24 cellular contexts compared by ENCODE assay signal in genomic region chr11:67556244-67556643, GRCh38. TPM values are rescaled to one million over a fixed set of nuclear protein-coding genes. Genes with fewer than 3 reads are reported as not detected.
DNase-seq lines count a peak whose midpoint lies in the region; ATAC-seq, FAIRE-seq and TF ChIP-seq lines count a peak whose summit lies in the region.
"Had no signal": no experiment of that assay in that cellular context is flagged by ENCODE, and none has a peak within 500 bp of the region (broad histone marks: within the 10 kb centered on the region; RNA-seq: fewer than 3 reads in every experiment).

No MANE protein-coding gene starts in this region.

- POLR2A ChIA-PET in K562 (lab: Yijun Ruan, JAX) = interaction anchor here (0.6 to 1.6 kb wide), 6 partner anchors 8 to 482 kb away, joined by 3 to 5 read pairs (median 3); partner anchors contain the start of gene POLD4
- POLR2A ChIA-PET in SK-N-SH (lab: Yijun Ruan, JAX) = no interaction called here

- in situ Hi-C loops in K562 (cut with MboI) = no loop called here

- H3K4me1 ChIP-seq in K562 (replicated peaks in 1 of 2; ENCODE audit: control insufficient read depth in 2 of 2, insufficient read depth in 2 of 2, low read length in 2 of 2) = peaks cover 0 to 4% of the 10 kb centered on the region in 2 experiments; a peak in 1 of 5 replicates
- peaks cover 18% of the 10 kb centered on the region for H3K4me1 ChIP-seq in mesenchymal stem cell (ENCODE audit: control insufficient read depth, insufficient read depth, low read depth, low read length)
- no peaks in the 10 kb centered on the region for H3K4me1 ChIP-seq in SK-N-SH (ENCODE audit: control insufficient read depth in 1 of 2, insufficient read depth in 2 of 2, low read depth in 1 of 2, low read length in 1 of 2)
- no peaks in the 10 kb centered on the region for H3K4me1 ChIP-seq in BE2C

- intact Hi-C loops in K562 (cut with micrococcal nuclease) = no loop called here

- no peak overlapping the region for H2AFZ ChIP-seq in K562 (ENCODE audit: low read depth, low read length)
- H2AFZ ChIP-seq in mesenchymal stem cell (ENCODE audit: low read depth, low read length) = no peak overlapping the region
- H2AFZ ChIP-seq in SK-N-SH (ENCODE audit: low read depth) = no peak overlapping the region

- H3K36me3 ChIP-seq in K562 (ENCODE audit: control insufficient read depth, insufficient read depth, low read length) (no peaks in the 10 kb centered on the region), mesenchymal stem cell (ENCODE audit: control insufficient read depth in 1 of 2, insufficient read depth in 2 of 2, low read depth in 1 of 2, low read length in 2 of 2) (no peaks in the 10 kb centered on the region), SK-N-SH (replicated peaks in 1 of 2; ENCODE audit: control insufficient read depth in 1 of 2, insufficient read depth in 2 of 2, low read length in 1 of 2) (no peaks in the 10 kb centered on the region), BE2C (no peaks in the 10 kb centered on the region)

- H3K4me2 ChIP-seq in K562 (ENCODE audit: insufficient read depth, low read length) = no peak overlapping the region
- no peak overlapping the region for H3K4me2 ChIP-seq in mesenchymal stem cell (ENCODE audit: low read length, poor library complexity, severe bottlenecking)
- no peak overlapping the region for H3K4me2 ChIP-seq in SK-N-SH
- H3K4me2 ChIP-seq: BLaER1 treated with 17β-estradiol and CSF1 and Interleukin-3, amounts not matched to agents 10 nM and 100 nM had no signal

- H2BK12ac ChIP-seq in mesenchymal stem cell (ENCODE audit: low read length in 2 of 2) = no peak overlapping the region

- H2AK5ac ChIP-seq in mesenchymal stem cell (ENCODE audit: low read length, severe bottlenecking) = peak overlapping the region; percentile 1

- ATAC-seq in K562 = no peak
- ATAC-seq: CD8-positive, alpha-beta T cell; GM12878 had no signal

- H2BK120ac ChIP-seq in mesenchymal stem cell (ENCODE audit: low read depth, low read length) = no peak overlapping the region

- H3K18ac ChIP-seq in mesenchymal stem cell (ENCODE audit: low read depth in 1 of 2, low read length in 2 of 2) = no peak overlapping the region

- H3K9me1 ChIP-seq in K562 (ENCODE audit: control insufficient read depth, insufficient read depth, low read length) = no peaks in the 10 kb centered on the region

- no peak overlapping the region for H4K8ac ChIP-seq in mesenchymal stem cell (ENCODE audit: low read length)

- DNase-seq in K562 (ENCODE audit: extremely low read depth in 1 of 4, low spot score in 3 of 4) (no peak), mesenchymal stem cell (no peak), SK-N-SH (no peak), SIG-M5 (lab: John Stamatoyannopoulos, UW) (no peak), BE2C (no peak)
- DNase-seq: 8988T; ACHN; Caco-2; Calu3; CD4-positive, alpha-beta T cell; CD8-positive, alpha-beta T cell; DMS79 treated with DMSO at 0.1 percent for 48 hours; GDM1 had no signal

- H3K9me3 ChIP-seq in K562 (replicated peaks; ENCODE audit: control insufficient read depth, insufficient read depth, low read depth, low read length) (no peaks in the 10 kb centered on the region; the same call in 1 of the 2 replicates), mesenchymal stem cell (ENCODE audit: control insufficient read depth, low read length) (peaks cover 6% of the 10 kb centered on the region), SK-N-SH (no peaks in the 10 kb centered on the region), BE2C (no peaks in the 10 kb centered on the region; the same call in 1 of the 2 replicates)

- H3K9me2 ChIP-seq in SK-N-SH = no peaks in the 10 kb centered on the region

- WGBS in K562 (ENCODE audit: insufficient coverage, low coverage, missing lambda C conversion rate) = 8% methylated on average over 3 of the region's 3 CpGs
- 79% methylated on average over 3 of the region's 3 CpGs for WGBS in mesenchymal stem cell
- 22% methylated on average over 3 of the region's 3 CpGs for WGBS in SK-N-SH (ENCODE audit: low lambda C conversion rate)

- H4K20me1 ChIP-seq in K562 (replicated peaks; ENCODE audit: control insufficient read depth, insufficient read depth, low read length) = no peaks in the 10 kb centered on the region
- H4K20me1 ChIP-seq in SK-N-SH (ENCODE audit: insufficient read depth) = no peaks in the 10 kb centered on the region
- H4K20me1 ChIP-seq: BLaER1 treated with 17β-estradiol and CSF1 and Interleukin-3, amounts not matched to agents 10 nM and 100 nM had no signal

- no peak overlapping the region for H3K9ac ChIP-seq in K562 (ENCODE audit: insufficient read depth in 1 of 2, low read depth in 2 of 2, low read length in 2 of 2)
- no peak overlapping the region for H3K9ac ChIP-seq in mesenchymal stem cell (ENCODE audit: low read length)
- H3K9ac ChIP-seq in SK-N-SH = no peak overlapping the region
- H3K9ac ChIP-seq: BLaER1 treated with 17β-estradiol and CSF1 and Interleukin-3, amounts not matched to agents 10 nM and 100 nM had no signal

- no peak for TF ChIP-seq POLR2A in K562 (conservative IDR thresholded peaks at IDR 0.05)

- no TSS peak for BruUV-seq in K562 (replicated peaks; lab: Mats Ljungman, UMichigan)

- no peak overlapping the region for H3K4ac ChIP-seq in mesenchymal stem cell (ENCODE audit: low read depth in 1 of 2, low read length in 2 of 2)

- H3K27ac ChIP-seq in K562 (ENCODE audit: extremely low read depth, low read depth, low read length) (no peak overlapping the region), mesenchymal stem cell (ENCODE audit: low read length, poor library complexity, severe bottlenecking) (no peak overlapping the region), SK-N-SH (ENCODE audit: low read depth in 2 of 2, low read length in 1 of 2) (no peak overlapping the region)
- H3K27ac ChIP-seq: BLaER1 treated with 17β-estradiol and CSF1 and Interleukin-3, amounts not matched to agents 10 nM and 100 nM; C4-2B had no signal

- no peak overlapping the region for H2BK5ac ChIP-seq in mesenchymal stem cell (ENCODE audit: low read depth, low read length, poor library complexity, severe bottlenecking)

- CTCF ChIA-PET in K562 (lab: Yijun Ruan, JAX; ENCODE audit: low intra/inter-chr PET ratio) = no interaction called here
- CTCF ChIA-PET in SK-N-SH (lab: Yijun Ruan, JAX) = interaction anchor here (0.8 to 1.0 kb wide), 2 partner anchors 15 to 58 kb away, joined by 3 read pairs; no protein-coding TSS in a partner anchor

- no peak for FAIRE-seq in K562 (lab: Jason Lieb, UNC)
- FAIRE-seq: A204.1, D721Med, GM12878, GM12892, GM18507 had no signal

- H2BK15ac ChIP-seq in mesenchymal stem cell (ENCODE audit: low read depth, poor library complexity, severe bottlenecking) = no peak overlapping the region

- H4K91ac ChIP-seq in mesenchymal stem cell (ENCODE audit: low read length) = no peak overlapping the region

- TF ChIP-seq RAD21 in K562 (CRISPR knock-in tag; conservative IDR thresholded peaks at IDR 0.05 in 1 of 2, IDR thresholded peaks at IDR 0.05 in 1 of 2) (no peak), SK-N-SH (IDR thresholded peaks at IDR 0.05; ENCODE audit: low read length) (no peak)

- TF ChIP-seq CTCF in K562 (IDR thresholded peaks at IDR 0.05 in 2 of 3, conservative IDR thresholded peaks at IDR 0.05 in 1 of 3; ENCODE audit: insufficient read depth in 2 of 3, low read depth in 1 of 3, low read length in 3 of 3) = no peak
- no peak for TF ChIP-seq CTCF in SK-N-SH (IDR thresholded peaks at IDR 0.05)
- TF ChIP-seq CTCF in BE2C (IDR thresholded peaks at IDR 0.05; ENCODE audit: low read depth, low read length) = no peak

- no peak overlapping the region for H3K4me3 ChIP-seq in K562
- no peak overlapping the region for H3K4me3 ChIP-seq in mesenchymal stem cell (ENCODE audit: insufficient read depth in 1 of 2, low read depth in 1 of 2, low read length in 2 of 2)
- H3K4me3 ChIP-seq in SK-N-SH (ENCODE audit: low read depth in 2 of 2, low read length in 1 of 2) = no peak overlapping the region
- H3K4me3 ChIP-seq in BE2C (ENCODE audit: low read depth, low read length) = no peak overlapping the region
- H3K4me3 ChIP-seq: BLaER1 treated with 17β-estradiol and CSF1 and Interleukin-3, amounts not matched to agents 10 nM and 100 nM; GM12878 had no signal

- no peaks in the 10 kb centered on the region for H3K79me2 ChIP-seq in K562 (ENCODE audit: control insufficient read depth, insufficient read depth, low read length)
- no peaks in the 10 kb centered on the region for H3K79me2 ChIP-seq in SK-N-SH (ENCODE audit: insufficient read depth)

- H3K79me1 ChIP-seq in mesenchymal stem cell (replicated peaks; ENCODE audit: low read length, poor library complexity, severe bottlenecking) = no peaks in the 10 kb centered on the region

- TF ChIP-seq EP300 in K562 (IDR thresholded peaks at IDR 0.05; ENCODE audit: low read length) = no peak
- TF ChIP-seq EP300 in SK-N-SH (IDR thresholded peaks at IDR 0.05; ENCODE audit: borderline replicate concordance in 1 of 2, low read depth in 1 of 2, low read length in 1 of 2) = no peak

- no peaks in the 10 kb centered on the region for H3F3A ChIP-seq in SK-N-SH (replicated peaks; ENCODE audit: insufficient read depth)

- H3K27me3 ChIP-seq in K562 (ENCODE audit: control insufficient read depth in 2 of 2, insufficient read depth in 2 of 2, low read length in 2 of 2) = no peaks in the 10 kb centered on the region; a peak in 1 of 5 replicates
- peaks cover 0 to 17% of the 10 kb centered on the region in 2 experiments for H3K27me3 ChIP-seq in mesenchymal stem cell (ENCODE audit: control insufficient read depth in 1 of 2, insufficient read depth in 1 of 2, low read length in 2 of 2)
- H3K27me3 ChIP-seq in SK-N-SH (ENCODE audit: insufficient read depth) = no peaks in the 10 kb centered on the region
- no peaks in the 10 kb centered on the region for H3K27me3 ChIP-seq in BE2C
- H3K27me3 ChIP-seq: BLaER1 treated with 17β-estradiol and CSF1 and Interleukin-3, amounts not matched to agents 10 nM and 100 nM had no signal

- no peak overlapping the region for H3K14ac ChIP-seq in mesenchymal stem cell (ENCODE audit: low read length in 2 of 2)

- H3K23ac ChIP-seq in mesenchymal stem cell (ENCODE audit: low read length in 2 of 2) = no peak overlapping the region

RNA-seq across cellular contexts. Expression of gene GSTP1, which starts 27.4 kb away (rescaled TPM):
- 78.9 and 217 TPM in 2 replicates for total RNA-seq in K562 (2011; cell fraction: chromatin; rRNA removed; ENCODE audit: low replicate concordance)
- 419 and 483 TPM in 2 replicates for total RNA-seq in K562 (2011; cell fraction: nucleolus; rRNA removed)
- 278 and 289 TPM in 2 replicates for total RNA-seq in K562 (2011; cell fraction: nucleoplasm; rRNA removed)
- total RNA-seq in K562 (2014; rRNA removed) = 2,150 and 3,084 TPM in 2 replicates
- total RNA-seq in K562 (2014; rRNA removed; fragmentation: Illumina TruSeq; extraction: Trizol) = 412 and 592 TPM in 2 replicates
- 1,399 and 1,422 TPM in 2 replicates for total RNA-seq in K562 (2015; rRNA removed; fragmentation: Illumina TruSeq; extraction: Trizol)
- total RNA-seq in K562 (2021) = 1,400 and 1,492 TPM in 2 replicates
- 910 and 997 TPM in 2 replicates for polyA plus RNA-seq in K562 (2011; rRNA removed)
- polyA plus RNA-seq in K562 (2011; cell fraction: cytosol; rRNA removed) = 1,621 and 2,879 TPM in 2 replicates
- 798 and 965 TPM in 2 replicates for polyA plus RNA-seq in K562 (2011; cell fraction: nucleus; rRNA removed)
- 1,622 and 1,822 TPM in 2 replicates for polyA plus RNA-seq in K562 (2012)
- polyA plus RNA-seq in K562 (2014; fragmentation: Illumina TruSeq; extraction: Trizol) = 1,177 and 1,409 TPM in 2 replicates
- polyA plus RNA-seq in K562 (2014; fragmentation: Nextera tagmentation; extraction: Ambion mirVana) = 1,000 to 10,000 TPM in 1 of 2 experiments, 100 to 1,000 TPM in 1; 739 to 1,204 TPM
- 1,679 and 1,695 TPM in 2 replicates for polyA plus RNA-seq in K562 (2014; rRNA removed)
- polyA minus RNA-seq in K562 (2011; rRNA and poly(A)+ RNA removed) = 380 and 408 TPM in 2 replicates
- polyA minus RNA-seq in K562 (2011; cell fraction: cytosol; rRNA and poly(A)+ RNA removed) = 440 and 451 TPM in 2 replicates
- 118 and 167 TPM in 2 replicates for polyA minus RNA-seq in K562 (2011; cell fraction: nucleus; rRNA and poly(A)+ RNA removed)
- polyA plus RNA-seq in mesenchymal stem cell (2013, experiment 1 of 2) = 535 TPM
- 543 TPM for polyA plus RNA-seq in mesenchymal stem cell (2013, experiment 2 of 2)
- 488 and 745 TPM in 2 replicates for polyA plus RNA-seq in SK-N-SH (2012; rRNA removed)
- 313 and 440 TPM in 2 replicates for polyA plus RNA-seq in SK-N-SH (2012; cell fraction: cytosol; rRNA removed)
- 348 and 460 TPM in 2 replicates for polyA plus RNA-seq in SK-N-SH (2012; cell fraction: nucleus; rRNA removed)
- 1,067 TPM for polyA plus RNA-seq in BE2C (2012; ENCODE audit: insufficient read depth, insufficient read length, low read depth)

RNA-seq across cellular contexts. Expression of gene CABP2, which starts 33.0 kb away (rescaled TPM):
- total RNA-seq in K562 (2011; cell fraction: chromatin; rRNA removed; ENCODE audit: low replicate concordance) = not detected in 2 replicates
- not detected in 2 replicates for total RNA-seq in K562 (2011; cell fraction: nucleolus; rRNA removed)
- total RNA-seq in K562 (2011; cell fraction: nucleoplasm; rRNA removed) = not detected in 2 replicates
- total RNA-seq in K562 (2014; rRNA removed) = not detected in 2 replicates
- total RNA-seq in K562 (2014; rRNA removed; fragmentation: Illumina TruSeq; extraction: Trizol) = not detected in 2 replicates
- not detected in 2 replicates for total RNA-seq in K562 (2015; rRNA removed; fragmentation: Illumina TruSeq; extraction: Trizol)
- not detected in 2 replicates for total RNA-seq in K562 (2021)
- polyA plus RNA-seq in K562 (2011; rRNA removed) = not detected in 2 replicates
- not detected in 2 replicates for polyA plus RNA-seq in K562 (2011; cell fraction: cytosol; rRNA removed)
- not detected in 2 replicates for polyA plus RNA-seq in K562 (2011; cell fraction: nucleus; rRNA removed)
- polyA plus RNA-seq in K562 (2012) = not detected in 2 replicates
- polyA plus RNA-seq in K562 (2014; fragmentation: Illumina TruSeq; extraction: Trizol) = not detected in 2 replicates
- polyA plus RNA-seq in K562 (2014; fragmentation: Nextera tagmentation; extraction: Ambion mirVana) = not detected
- not detected in 2 replicates for polyA plus RNA-seq in K562 (2014; rRNA removed)
- not detected in 2 replicates for polyA minus RNA-seq in K562 (2011; rRNA and poly(A)+ RNA removed)
- polyA minus RNA-seq in K562 (2011; cell fraction: cytosol; rRNA and poly(A)+ RNA removed) = not detected in 2 replicates
- not detected in 2 replicates for polyA minus RNA-seq in K562 (2011; cell fraction: nucleus; rRNA and poly(A)+ RNA removed)
- not detected for polyA plus RNA-seq in mesenchymal stem cell (2013, experiment 1 of 2)
- polyA plus RNA-seq in mesenchymal stem cell (2013, experiment 2 of 2) = not detected
- polyA plus RNA-seq in SK-N-SH (2012; rRNA removed) = not detected in 2 replicates
- not detected in 2 replicates for polyA plus RNA-seq in SK-N-SH (2012; cell fraction: cytosol; rRNA removed)
- not detected in 2 replicates for polyA plus RNA-seq in SK-N-SH (2012; cell fraction: nucleus; rRNA removed)
- polyA plus RNA-seq in BE2C (2012; ENCODE audit: insufficient read depth, insufficient read length, low read depth) = not detected
- total RNA-seq: A673; Caco-2; Calu3; CD4-positive, alpha-beta T cell; CD8-positive, alpha-beta T cell; G401; GM12878 had no signal
- polyA plus RNA-seq: AG04450, BJ, GM12878 had no signal

RNA-seq across cellular contexts. Expression of gene CDK2AP2, which starts 48.3 kb away (rescaled TPM):
- total RNA-seq in K562 (2011; cell fraction: chromatin; rRNA removed; ENCODE audit: low replicate concordance) = 21.8 and 52.5 TPM in 2 replicates
- 47.5 and 51.3 TPM in 2 replicates for total RNA-seq in K562 (2011; cell fraction: nucleolus; rRNA removed)
- 24.7 and 43.2 TPM in 2 replicates for total RNA-seq in K562 (2011; cell fraction: nucleoplasm; rRNA removed)
- 34.6 and 53.3 TPM in 2 replicates for total RNA-seq in K562 (2014; rRNA removed)
- total RNA-seq in K562 (2014; rRNA removed; fragmentation: Illumina TruSeq; extraction: Trizol) = 5.4 and 7.5 TPM in 2 replicates
- 21.7 and 22.1 TPM in 2 replicates for total RNA-seq in K562 (2015; rRNA removed; fragmentation: Illumina TruSeq; extraction: Trizol)
- total RNA-seq in K562 (2021) = 47.4 and 50.2 TPM in 2 replicates
- polyA plus RNA-seq in K562 (2011; rRNA removed) = 11.4 and 28.8 TPM in 2 replicates
- polyA plus RNA-seq in K562 (2011; cell fraction: cytosol; rRNA removed) = 58.0 and 87.1 TPM in 2 replicates
- 48.5 and 50.6 TPM in 2 replicates for polyA plus RNA-seq in K562 (2011; cell fraction: nucleus; rRNA removed)
- polyA plus RNA-seq in K562 (2012) = 53.8 and 114 TPM in 2 replicates
- polyA plus RNA-seq in K562 (2014; fragmentation: Illumina TruSeq; extraction: Trizol) = 41.5 and 56.9 TPM in 2 replicates
- polyA plus RNA-seq in K562 (2014; fragmentation: Nextera tagmentation; extraction: Ambion mirVana) = 1 to 10 TPM; 4.4 to 8.4 TPM
- 34.6 and 37.1 TPM in 2 replicates for polyA plus RNA-seq in K562 (2014; rRNA removed)
- 8.8 and 13.2 TPM in 2 replicates for polyA minus RNA-seq in K562 (2011; rRNA and poly(A)+ RNA removed)
- 28.2 and 40.6 TPM in 2 replicates for polyA minus RNA-seq in K562 (2011; cell fraction: cytosol; rRNA and poly(A)+ RNA removed)
- polyA minus RNA-seq in K562 (2011; cell fraction: nucleus; rRNA and poly(A)+ RNA removed) = 15.3 and 30.5 TPM in 2 replicates
- 40.4 TPM for polyA plus RNA-seq in mesenchymal stem cell (2013, experiment 1 of 2)
- polyA plus RNA-seq in mesenchymal stem cell (2013, experiment 2 of 2) = 38.7 TPM
- polyA plus RNA-seq in SK-N-SH (2012; rRNA removed) = 32.8 and 47.9 TPM in 2 replicates
- polyA plus RNA-seq in SK-N-SH (2012; cell fraction: cytosol; rRNA removed) = 18.5 and 30.3 TPM in 2 replicates
- 61.4 and 65.8 TPM in 2 replicates for polyA plus RNA-seq in SK-N-SH (2012; cell fraction: nucleus; rRNA removed)
- 88.6 TPM for polyA plus RNA-seq in BE2C (2012; ENCODE audit: insufficient read depth, insufficient read length, low read depth)

RNA-seq across cellular contexts. Expression of gene NDUFV1, which starts 50.5 kb away (rescaled TPM):
- 348 and 937 TPM in 2 replicates for total RNA-seq in K562 (2011; cell fraction: chromatin; rRNA removed; ENCODE audit: low replicate concordance)
- total RNA-seq in K562 (2011; cell fraction: nucleolus; rRNA removed) = 683 and 713 TPM in 2 replicates
- 505 and 528 TPM in 2 replicates for total RNA-seq in K562 (2011; cell fraction: nucleoplasm; rRNA removed)
- total RNA-seq in K562 (2014; rRNA removed) (408 and 468 TPM in 2 replicates), K562 (2014; rRNA removed; fragmentation: Illumina TruSeq; extraction: Trizol) (111 and 135 TPM in 2 replicates), K562 (2015; rRNA removed; fragmentation: Illumina TruSeq; extraction: Trizol) (242 and 251 TPM in 2 replicates), K562 (2021) (404 and 408 TPM in 2 replicates)
- polyA plus RNA-seq in K562 (2011; rRNA removed) (172 and 261 TPM in 2 replicates), K562 (2014; fragmentation: Illumina TruSeq; extraction: Trizol) (209 and 273 TPM in 2 replicates), K562 (2014; fragmentation: Nextera tagmentation; extraction: Ambion mirVana) (10 to 100 TPM; 10.8 to 32.9 TPM), K562 (2014; rRNA removed) (423 and 426 TPM in 2 replicates), SK-N-SH (2012; rRNA removed) (220 and 278 TPM in 2 replicates)
- 251 and 329 TPM in 2 replicates for polyA plus RNA-seq in K562 (2011; cell fraction: cytosol; rRNA removed)
- 669 and 851 TPM in 2 replicates for polyA plus RNA-seq in K562 (2011; cell fraction: nucleus; rRNA removed)
- 286 and 337 TPM in 2 replicates for polyA plus RNA-seq in K562 (2012)
- 81.2 and 91.3 TPM in 2 replicates for polyA minus RNA-seq in K562 (2011; rRNA and poly(A)+ RNA removed)
- 141 and 202 TPM in 2 replicates for polyA minus RNA-seq in K562 (2011; cell fraction: cytosol; rRNA and poly(A)+ RNA removed)
- polyA minus RNA-seq in K562 (2011; cell fraction: nucleus; rRNA and poly(A)+ RNA removed) = 134 and 170 TPM in 2 replicates
- 65.0 TPM for polyA plus RNA-seq in mesenchymal stem cell (2013, experiment 1 of 2)
- polyA plus RNA-seq in mesenchymal stem cell (2013, experiment 2 of 2) = 60.8 TPM
- polyA plus RNA-seq in SK-N-SH (2012; cell fraction: cytosol; rRNA removed) = 107 and 138 TPM in 2 replicates
- polyA plus RNA-seq in SK-N-SH (2012; cell fraction: nucleus; rRNA removed) = 658 and 815 TPM in 2 replicates
- 1,032 TPM for polyA plus RNA-seq in BE2C (2012; ENCODE audit: insufficient read depth, insufficient read length, low read depth)

RNA-seq across cellular contexts. Expression of gene PITPNM1, which starts 51.1 kb away (rescaled TPM):
- 48.7 and 132 TPM in 2 replicates for total RNA-seq in K562 (2011; cell fraction: chromatin; rRNA removed; ENCODE audit: low replicate concordance)
- total RNA-seq in K562 (2011; cell fraction: nucleolus; rRNA removed) = 82.2 and 92.7 TPM in 2 replicates
- total RNA-seq in K562 (2011; cell fraction: nucleoplasm; rRNA removed) = 41.5 and 53.5 TPM in 2 replicates
- 33.6 and 47.6 TPM in 2 replicates for total RNA-seq in K562 (2014; rRNA removed)
- 9.3 and 11.2 TPM in 2 replicates for total RNA-seq in K562 (2014; rRNA removed; fragmentation: Illumina TruSeq; extraction: Trizol)
- 17.4 and 17.7 TPM in 2 replicates for total RNA-seq in K562 (2015; rRNA removed; fragmentation: Illumina TruSeq; extraction: Trizol)
- total RNA-seq in K562 (2021) = 50.2 and 53.7 TPM in 2 replicates
- 14.7 and 18.8 TPM in 2 replicates for polyA plus RNA-seq in K562 (2011; rRNA removed)
- 15.2 and 52.3 TPM in 2 replicates for polyA plus RNA-seq in K562 (2011; cell fraction: cytosol; rRNA removed)
- polyA plus RNA-seq in K562 (2011; cell fraction: nucleus; rRNA removed) = 72.4 and 144 TPM in 2 replicates
- polyA plus RNA-seq in K562 (2012) = 24.1 and 32.9 TPM in 2 replicates
- 16.0 and 24.4 TPM in 2 replicates for polyA plus RNA-seq in K562 (2014; fragmentation: Illumina TruSeq; extraction: Trizol)
- polyA plus RNA-seq in K562 (2014; fragmentation: Nextera tagmentation; extraction: Ambion mirVana) = under 1 TPM; 0.11 to 0.25 TPM
- polyA plus RNA-seq in K562 (2014; rRNA removed) = 35.0 and 42.3 TPM in 2 replicates
- 4.8 and 6.9 TPM in 2 replicates for polyA minus RNA-seq in K562 (2011; rRNA and poly(A)+ RNA removed)
- 15.8 and 16.3 TPM in 2 replicates for polyA minus RNA-seq in K562 (2011; cell fraction: cytosol; rRNA and poly(A)+ RNA removed)
- 28.3 and 31.1 TPM in 2 replicates for polyA minus RNA-seq in K562 (2011; cell fraction: nucleus; rRNA and poly(A)+ RNA removed)
- 37.9 TPM for polyA plus RNA-seq in mesenchymal stem cell (2013, experiment 1 of 2)
- polyA plus RNA-seq in mesenchymal stem cell (2013, experiment 2 of 2) = 33.5 TPM
- 24.2 and 24.4 TPM in 2 replicates for polyA plus RNA-seq in SK-N-SH (2012; rRNA removed)
- 6.8 and 11.2 TPM in 2 replicates for polyA plus RNA-seq in SK-N-SH (2012; cell fraction: cytosol; rRNA removed)
- polyA plus RNA-seq in SK-N-SH (2012; cell fraction: nucleus; rRNA removed) = 85.1 and 94.3 TPM in 2 replicates
- polyA plus RNA-seq in BE2C (2012; ENCODE audit: insufficient read depth, insufficient read length, low read depth) = 39.4 TPM
